Comparison of ENCODE assay signal across 33 cellular contexts in the genomic region with DNA sequence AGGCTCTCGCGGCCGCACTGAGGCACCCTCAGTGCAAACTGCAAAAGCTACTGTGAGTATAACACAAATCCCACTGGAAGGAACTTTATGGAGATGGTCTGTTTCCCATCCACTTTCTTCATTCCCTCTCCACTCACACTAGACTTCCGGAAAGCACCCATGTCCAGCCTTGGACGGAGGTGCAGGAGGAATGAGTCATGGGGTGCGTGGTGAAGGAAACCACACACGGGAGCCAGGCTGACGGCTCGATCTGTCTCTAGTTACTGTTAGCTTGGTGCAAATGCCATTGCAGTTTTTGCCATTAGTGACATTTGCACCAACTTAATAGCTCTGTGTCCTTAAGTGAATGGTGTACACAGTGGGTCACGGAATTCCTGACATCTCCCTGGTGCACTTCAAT. TPM values are rescaled to one million over a fixed set of nuclear protein-coding genes. Genes with fewer than 3 reads are reported as not detected.
"Had no signal": no experiment of that assay in that cellular context is flagged by ENCODE, and none has a peak within 500 bp of the region (broad histone marks: within the 10 kb centered on the region; RNA-seq: fewer than 3 reads in every experiment).

No MANE protein-coding gene starts in this region.

- H3K9me3 ChIP-seq: esophagus squamous epithelium, gastrocnemius medialis, pancreas, prostate gland, vagina had no signal

- FAIRE-seq: colon, endometrium, kidney, pancreas had no signal

- ATAC-seq: activated CD4-positive, alpha-beta T cell treated with anti-CD3 and anti-CD28 coated beads for 36 hours; activated CD8-positive, alpha-beta memory T cell treated with anti-CD3 and anti-CD28 coated beads, Interleukin-2, amount 10 ng/mL, durations not matched to agents 7 days and 5 days; activated CD8-positive, alpha-beta T cell treated with anti-CD3 and anti-CD28 coated beads, Interleukin-2, amount 10 ng/mL, durations not matched to agents 7 days and 5 days; gastrocnemius medialis; naive thymus-derived CD4-positive, alpha-beta T cell; pancreas; sciatic nerve; stimulated activated memory B cell treated with anti-CD40 and anti-IgM and Interleukin-4, amounts not matched to agents 10 μg/mL and 1 μg/mL and 100 μg/mL, for 72 hours; stimulated activated naive CD8-positive, alpha-beta T cell treated with anti-CD3 and anti-CD28 coated beads, Interleukin-15, amount 100 ng/mL, for 72 hours had no signal

- DNase-seq: activated CD4-positive, alpha-beta T cell treated with anti-CD3 and anti-CD28 coated beads for 36 hours; activated CD4-positive, CD25-positive, alpha-beta regulatory T cell; activated CD8-positive, alpha-beta memory T cell treated with anti-CD3 and anti-CD28 coated beads, Interleukin-2, amount 10 ng/mL, durations not matched to agents 7 days and 5 days; activated CD8-positive, alpha-beta T cell treated with anti-CD3 and anti-CD28 coated beads, Interleukin-2, amount 10 ng/mL, durations not matched to agents 7 days and 5 days; activated effector memory CD4-positive, alpha-beta T cell treated with Interleukin-2 at 50 U/mL for 16 hours; activated naive CD4-positive, alpha-beta T cell treated with Interleukin-2 at 50 U/mL for 16 hours; activated T-cell treated with anti-CD3 and anti-CD28 coated beads for 4 hours; anterior cingulate cortex; effector CD8-positive, alpha-beta T cell; esophagus squamous epithelium; gastrocnemius medialis; hippocampal formation; immature natural killer cell; kidney; naive thymus-derived CD4-positive, alpha-beta T cell; pancreas; retina; stimulated activated CD4-positive, alpha-beta T cell treated with anti-CD3 and anti-CD28 coated beads, Interleukin-12 subunit alpha, Interleukin-12 subunit beta, amount 100 ng/mL, for 4 hours; stimulated activated CD4-positive, alpha-beta T cell treated with anti-CD3 and anti-CD28 coated beads, Interleukin-4, amount 100 ng/mL, for 1 hour; stimulated activated CD8-positive, alpha-beta memory T cell treated with anti-CD3 and anti-CD28 coated beads, Interleukin-4, amount 100 ng/mL, for 48 hours; stimulated activated naive CD8-positive, alpha-beta T cell treated with anti-CD3 and anti-CD28 coated beads, Interleukin-15, amount 100 ng/mL, for 72 hours; substantia nigra had no signal

- H3K4me1 ChIP-seq: esophagus squamous epithelium, gastrocnemius medialis, pancreas, prostate gland, vagina had no signal

- H3K27me3 ChIP-seq: esophagus squamous epithelium, gastrocnemius medialis, pancreas, vagina had no signal

- H3K4me3 ChIP-seq: esophagus squamous epithelium, gastrocnemius medialis, pancreas, prostate gland, skin epidermis, vagina had no signal

- H3K36me3 ChIP-seq: esophagus squamous epithelium, gastrocnemius medialis, pancreas, prostate gland, vagina had no signal

- H3K27ac ChIP-seq: epithelial cell of prostate, esophagus squamous epithelium, gastrocnemius medialis, pancreas, prostate gland, skin epidermis, vagina had no signal

RNA-seq across cellular contexts. Expression of a gene that starts 14.6 kb away (rescaled TPM):
- total RNA-seq: activated CD4-positive, alpha-beta T cell treated with anti-CD3 and anti-CD28 coated beads for 36 hours; activated CD8-positive, alpha-beta memory T cell treated with anti-CD3 and anti-CD28 coated beads, Interleukin-2, amount 10 ng/mL, durations not matched to agents 7 days and 5 days; activated CD8-positive, alpha-beta T cell treated with anti-CD3 and anti-CD28 coated beads, Interleukin-2, amount 10 ng/mL, durations not matched to agents 7 days and 5 days; dermis microvascular lymphatic vessel endothelial cell; esophagus squamous epithelium; gastrocnemius medialis; kidney; lower leg skin; mesothelial cell of epicardium; naive thymus-derived CD4-positive, alpha-beta T cell; pancreas; sciatic nerve; vagina had no signal

RNA-seq across cellular contexts. Expression of a gene that starts 24.4 kb away (rescaled TPM):
- total RNA-seq: activated CD4-positive, alpha-beta T cell treated with anti-CD3 and anti-CD28 coated beads for 36 hours; activated CD8-positive, alpha-beta memory T cell treated with anti-CD3 and anti-CD28 coated beads, Interleukin-2, amount 10 ng/mL, durations not matched to agents 7 days and 5 days; activated CD8-positive, alpha-beta T cell treated with anti-CD3 and anti-CD28 coated beads, Interleukin-2, amount 10 ng/mL, durations not matched to agents 7 days and 5 days; dermis microvascular lymphatic vessel endothelial cell; esophagus squamous epithelium; gastrocnemius medialis; kidney; lower leg skin; mesothelial cell of epicardium; naive thymus-derived CD4-positive, alpha-beta T cell; pancreas; sciatic nerve; vagina had no signal

RNA-seq across cellular contexts. Expression of a gene that starts 30.1 kb away (rescaled TPM):
- total RNA-seq: activated CD4-positive, alpha-beta T cell treated with anti-CD3 and anti-CD28 coated beads for 36 hours; activated CD8-positive, alpha-beta memory T cell treated with anti-CD3 and anti-CD28 coated beads, Interleukin-2, amount 10 ng/mL, durations not matched to agents 7 days and 5 days; activated CD8-positive, alpha-beta T cell treated with anti-CD3 and anti-CD28 coated beads, Interleukin-2, amount 10 ng/mL, durations not matched to agents 7 days and 5 days; dermis microvascular lymphatic vessel endothelial cell; esophagus squamous epithelium; gastrocnemius medialis; kidney; mesothelial cell of epicardium; naive thymus-derived CD4-positive, alpha-beta T cell; pancreas; prostate gland; sciatic nerve; vagina had no signal
